Comparison of ENCODE assay signal across 8 cellular contexts in genomic region chr17:59330314-59330942, GRCh38. TPM values are rescaled to one million over a fixed set of nuclear protein-coding genes. Genes with fewer than 3 reads are reported as not detected.
DNase-seq lines count a peak whose midpoint lies in the region; ATAC-seq and TF ChIP-seq lines count a peak whose summit lies in the region.

No MANE protein-coding gene starts in this region.

- TF ChIP-seq CTCF in WTC11 (IDR thresholded peaks at IDR 0.05), result no peak

- CTCF ChIA-PET in WTC11 (lab: Charles Lee), result interaction anchor here (0.8 to 3.0 kb wide), 25 partner anchors 8 to 377 kb away, joined by 3 to 53 read pairs (median 6); partner anchors contain the start of genes PTRH2 and VMP1

- whole genome bisulfite sequencing in right cardiac atrium, result 17% methylated on average over 14 of the region's 14 CpGs

- peak overlapping the region; percentile 94 for H3K27ac Mint-ChIP-seq in WTC11

- peaks cover 15% of the 10 kb centered on the region for H3K4me1 ChIP-seq in right cardiac atrium (ENCODE audit: control insufficient read depth, insufficient read depth, low read length)

- no peaks in the 10 kb centered on the region for H3K9me3 Mint-ChIP-seq in WTC11

- no peaks in the 10 kb centered on the region for H3K36me3 Mint-ChIP-seq in WTC11

- peaks cover 43% of the 10 kb centered on the region for H3K4me1 Mint-ChIP-seq in WTC11

- H3K27me3 Mint-ChIP-seq in WTC11 (ENCODE audit: low read depth), result peaks cover 30% of the 10 kb centered on the region

- H3K9me3 ChIP-seq in right cardiac atrium (ENCODE audit: control insufficient read depth, low read length), result no peaks in the 10 kb centered on the region

- peak overlapping the region; percentile 67 for H3K4me3 Mint-ChIP-seq in WTC11

- H3K4me3 ChIP-seq in right cardiac atrium (ENCODE audit: low read length), result no peak overlapping the region

- DNase-seq in NCI-H1417 (lab: John Stamatoyannopoulos, UW), result peak in 2 of 3 experiments; percentile 57 to 59
- DNase-seq in NCI-H1417 treated with DMSO at 0.1 percent for 48 hours (lab: John Stamatoyannopoulos, UW), result no peak
- DNase-seq in WTC11 (ENCODE audit: low spot score), result peak; percentile 19
- peak in 2 of 3 donors; percentile 43 to 68 for DNase-seq in right cardiac atrium
- DNase-seq in retina, result peak; percentile 38
- DNase-seq in NCI-H1092 treated with DMSO at 0.1 percent for 48 hours (lab: John Stamatoyannopoulos, UW), result no peak
- DNase-seq in T1000 (lab: John Stamatoyannopoulos, UW), result no peak
- no peak for DNase-seq in COLO829 (ENCODE audit: low spot score)

- intact Hi-C loops in right cardiac atrium (cut with DNase I), result loop anchor here in 3 of 4 donors (5.0 to 10.0 kb wide), 4 partner anchors 37 to 107 kb away; no protein-coding TSS in a partner anchor

- peak overlapping the region; percentile 73 for H3K27ac ChIP-seq in right cardiac atrium (ENCODE audit: low read length)

- no peaks in the 10 kb centered on the region for H3K27me3 ChIP-seq in right cardiac atrium (ENCODE audit: control insufficient read depth, insufficient read depth)

- POLR2A ChIA-PET in WTC11 (lab: Charles Lee), result interaction anchor here (1.2 kb wide), 1 partner anchor 36 kb away, joined by 3 read pairs; no protein-coding TSS in a partner anchor

- no peak for ATAC-seq in WTC11
- ATAC-seq in right cardiac atrium, result peak; percentile 15 to 59

TF ChIP-seq in WTC11, 78 proteins besides CTCF, POLR2A, EP300 and RAD21:
- no peak for TF ChIP-seq JUN (CRISPR knock-in tag; IDR thresholded peaks at IDR 0.05)
- 0 out of 2 replicates have a peak, but pooled peaks have one; percentile 16 for TF ChIP-seq GABPB1 (CRISPR knock-in tag; IDR thresholded peaks at IDR 0.05)
- no peak for TF ChIP-seq NFYB (CRISPR knock-in tag; conservative IDR thresholded peaks at IDR 0.05; ENCODE audit: low read depth)
- no peak for TF ChIP-seq FOXP4 (CRISPR knock-in tag; IDR thresholded peaks at IDR 0.05)
- no peak for TF ChIP-seq JAZF1 (CRISPR knock-in tag; IDR thresholded peaks at IDR 0.05)
- TF ChIP-seq ZNF281 (CRISPR knock-in tag; IDR thresholded peaks at IDR 0.05), result no peak
- TF ChIP-seq MYBL2 (CRISPR knock-in tag; IDR thresholded peaks at IDR 0.05), result no peak

RNA-seq across cellular contexts. Expression of gene YPEL2, which starts 1.0 kb away (rescaled TPM):
- total RNA-seq in WTC11 (2021) (2.2 to 3.1 TPM (median 2.5 TPM) in 3 replicates), right cardiac atrium (10 to 100 TPM; 14.5 to 33.9 (median 23.2) TPM)
- polyA plus RNA-seq in right cardiac atrium, result 12.5 TPM

Comparison
In these comparisons a context has a peak if more than half of its experiments do, and no peak if none do; other contexts are left out.
1. DNase-seq: peak in NCI-H1417 (2 of 3), WTC11 (single experiment), right cardiac atrium (2 of 3) and retina (single experiment); none in NCI-H1417 treated with DMSO at 0.1 percent for 48 hours (single experiment), NCI-H1092 treated with DMSO at 0.1 percent for 48 hours (single experiment), T1000 (single experiment) and COLO829 (single experiment).